Comparison of ENCODE assay signal across 17 cellular contexts in the genomic region with DNA sequence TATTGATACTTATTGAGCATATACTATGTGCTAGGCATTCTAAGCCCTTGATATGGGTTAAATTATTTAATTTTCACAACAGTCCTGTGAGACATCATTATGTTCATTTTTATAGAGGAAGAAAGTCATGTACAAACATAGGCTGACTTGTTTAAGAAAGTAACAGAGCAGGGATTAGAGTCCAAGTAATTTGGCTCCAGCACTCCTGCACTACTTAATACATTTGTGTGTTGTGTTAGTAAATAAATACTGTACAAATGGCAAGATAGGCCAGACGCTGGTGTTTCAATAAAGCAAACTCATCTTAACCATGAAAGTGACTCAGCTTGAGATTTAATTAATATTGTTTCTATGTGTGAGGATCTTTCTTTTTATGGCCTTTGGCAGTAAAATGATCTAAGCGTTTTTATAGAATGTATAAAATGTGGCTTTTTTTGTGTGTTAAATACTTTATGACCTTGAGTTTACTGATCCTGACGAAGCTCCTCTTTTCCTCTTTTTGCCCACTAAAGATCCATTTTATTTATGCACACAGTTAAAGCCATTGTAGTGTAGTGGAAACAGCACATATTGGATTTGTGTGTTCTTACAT. TPM values are rescaled to one million over a fixed set of nuclear protein-coding genes. Genes with fewer than 3 reads are reported as not detected.
A peak's percentile ranks its signal among the peaks of the same experiment; 100 is the strongest.
DNase-seq lines count a peak whose midpoint lies in the region; ATAC-seq, FAIRE-seq and TF ChIP-seq lines count a peak whose summit lies in the region.
"Had no signal": no experiment of that assay in that cellular context is flagged by ENCODE, and none has a peak within 500 bp of the region (broad histone marks: within the 10 kb centered on the region; RNA-seq: fewer than 3 reads in every experiment).

No MANE protein-coding gene starts in this region.

- in situ Hi-C loops in transverse colon (cut with MboI; ENCODE audit: low pct_ligation_motif_present in 1 of 4, low pct_unique_long_range_greater_than_20kb in 1 of 4, low sequenced_read_pairs in 3 of 4) (no loop called here), gastrocnemius medialis (cut with MboI; ENCODE audit: low sequenced_read_pairs in 4 of 4) (no loop called here)

- no peak for TF ChIP-seq EP300 in transverse colon (IDR thresholded peaks at IDR 0.05; ENCODE audit: low read depth)

- ATAC-seq in left lobe of liver (peak; percentile 52), gastrocnemius medialis (no peak), HG02642 (IDR thresholded peaks at IDR 0.05; ENCODE audit: poor library complexity, unreplicated experiment) (no peak)

- DNase-seq in LoVo (ENCODE audit: low spot score) (peak; percentile 30), left lobe of liver (ENCODE audit: low spot score) (no peak), transverse colon (no peak), gastrocnemius medialis (no peak), anterior cingulate cortex (lab: John Stamatoyannopoulos, UW) (no peak)
- DNase-seq: BE2C; CD4-positive, alpha-beta memory T cell; GF-D8; GOT3; Karpas-422; NCI-H1436; NCI-H2081; NCI-H510A treated with DMSO at 0.1 percent for 48 hours; SHP77 treated with DMSO at 0.1 percent for 48 hours had no signal

- H3K4me3 ChIP-seq in transverse colon: no peak overlapping the region
- H3K4me3 ChIP-seq in gastrocnemius medialis: no peak overlapping the region

- H3K36me3 ChIP-seq in transverse colon (no peaks in the 10 kb centered on the region), gastrocnemius medialis (no peaks in the 10 kb centered on the region)
- H3K36me3 ChIP-seq: BE2C had no signal

- WGBS in transverse colon (ENCODE audit: low coverage in 1 of 2), 2 donors: 40 to 64% methylated on average over 3 of the region's 3 CpGs

- peaks cover 6 to 52% (median 23%) of the 10 kb centered on the region in 4 donors for H3K4me1 ChIP-seq in transverse colon
- H3K4me1 ChIP-seq in gastrocnemius medialis: peaks cover 0 to 16% of the 10 kb centered on the region in 2 donors
- H3K4me1 ChIP-seq: BE2C had no signal

- FAIRE-seq in colon (lab: Jason Lieb, UNC): peak; percentile 70
- FAIRE-seq: RCC 7860 had no signal

- TF ChIP-seq POLR2A in transverse colon (IDR thresholded peaks at IDR 0.05) (no peak), gastrocnemius medialis (IDR thresholded peaks at IDR 0.05) (no peak)

- H3K9me3 ChIP-seq in transverse colon (no peaks in the 10 kb centered on the region), gastrocnemius medialis (no peaks in the 10 kb centered on the region)
- H3K9me3 ChIP-seq: BE2C had no signal

- no peaks in the 10 kb centered on the region for H3K27me3 ChIP-seq in transverse colon
- no peaks in the 10 kb centered on the region for H3K27me3 ChIP-seq in gastrocnemius medialis
- H3K27me3 ChIP-seq: BE2C had no signal

- TF ChIP-seq CTCF in transverse colon (IDR thresholded peaks at IDR 0.05) (no peak), gastrocnemius medialis (IDR thresholded peaks at IDR 0.05 in 4 of 5, conservative IDR thresholded peaks at IDR 0.05 in 1 of 5) (no peak)

- intact Hi-C loops in transverse colon (cut with DNase I; ENCODE audit: low total_unique reads): no loop called here
- intact Hi-C loops in gastrocnemius medialis (cut with DNase I; ENCODE audit: low total_unique reads): no loop called here

- H3K27ac ChIP-seq in transverse colon (peak overlapping the region; percentile 23 to 44 (median 37)), gastrocnemius medialis (no peak overlapping the region)

RNA-seq across cellular contexts. Expression of a gene that starts 21.3 kb away (rescaled TPM):
- total RNA-seq in left lobe of liver (19.9 TPM), transverse colon (100 to 1,000 TPM in 3 of 4 donors, 10 to 100 TPM in 1; 59.1 to 287 (median 154) TPM), gastrocnemius medialis (10 to 100 TPM in 3 of 4 donors, 1 to 10 TPM in 1; 9.8 to 21.9 (median 11.3) TPM)

Comparison
In these comparisons a context has a peak if more than half of its experiments do, and no peak if none do; other contexts are left out.
1. H3K27ac ChIP-seq: peak in transverse colon (4 of 4); none in gastrocnemius medialis (0 of 4).